ENCODE assay signal across 11 cellular contexts in genomic region chr5:119357815-119358559, GRCh38. TPM values are rescaled to one million over a fixed set of nuclear protein-coding genes. Genes with fewer than 3 reads are reported as not detected.
DNase-seq lines count a peak whose midpoint lies in the region; ATAC-seq and TF ChIP-seq lines count a peak whose summit lies in the region.
"Had no signal": no experiment of that assay in that cellular context is flagged by ENCODE, and none has a peak within 500 bp of the region (broad histone marks: within the 10 kb centered on the region; RNA-seq: fewer than 3 reads in every experiment).

No MANE protein-coding gene starts in this region.

- H3K36me3 ChIP-seq in BLaER1: peaks cover 20% of the 10 kb centered on the region

- peak overlapping the region; percentile 78; the same call in 1 of the 2 replicates for H3K4me2 ChIP-seq in BLaER1

- POLR2A ChIA-PET in activated naive CD8-positive, alpha-beta T cell treated with anti-CD3 and anti-CD28 coated beads, Interleukin-2, amount 10 ng/mL, durations not matched to agents 7 days and 5 days (lab: Charles Lee): interaction anchor here (0.7 to 3.9 kb wide), 5 partner anchors 12 to 88 kb away, joined by 4 to 32 read pairs (median 7); no protein-coding TSS in a partner anchor

- H3K36me3 Mint-ChIP-seq in activated naive CD8-positive, alpha-beta T cell treated with anti-CD3 and anti-CD28 coated beads, Interleukin-2, amount 10 ng/mL, durations not matched to agents 7 days and 5 days: peaks cover 20% of the 10 kb centered on the region
- no peaks in the 10 kb centered on the region for H3K36me3 Mint-ChIP-seq in nephron progenitor cell (ENCODE audit: low read depth)

- no peak for TF ChIP-seq CTCF in nephron progenitor cell (IDR thresholded peaks at IDR 0.05)

- no peaks in the 10 kb centered on the region for H3K9me3 Mint-ChIP-seq in activated naive CD8-positive, alpha-beta T cell treated with anti-CD3 and anti-CD28 coated beads, Interleukin-2, amount 10 ng/mL, durations not matched to agents 7 days and 5 days
- no peaks in the 10 kb centered on the region for H3K9me3 Mint-ChIP-seq in nephron progenitor cell

- peaks cover 84% of the 10 kb centered on the region for H3K4me1 Mint-ChIP-seq in activated naive CD8-positive, alpha-beta T cell treated with anti-CD3 and anti-CD28 coated beads, Interleukin-2, amount 10 ng/mL, durations not matched to agents 7 days and 5 days
- peaks cover 44% of the 10 kb centered on the region for H3K4me1 Mint-ChIP-seq in nephron progenitor cell

- H3K27ac ChIP-seq in BLaER1: no peak overlapping the region
- H3K27ac ChIP-seq: VCaP had no signal

- peaks cover 14% of the 10 kb centered on the region for H3K9me3 ChIP-seq in BLaER1

- peak overlapping the region; percentile 90 for H3K4me3 Mint-ChIP-seq in activated naive CD8-positive, alpha-beta T cell treated with anti-CD3 and anti-CD28 coated beads, Interleukin-2, amount 10 ng/mL, durations not matched to agents 7 days and 5 days
- H3K4me3 Mint-ChIP-seq in nephron progenitor cell: peak overlapping the region; percentile 19

- H3K9ac ChIP-seq in BLaER1: no peak overlapping the region

- ATAC-seq in activated naive CD8-positive, alpha-beta T cell treated with anti-CD3 and anti-CD28 coated beads, Interleukin-2, amount 10 ng/mL, durations not matched to agents 7 days and 5 days (ENCODE audit: low read depth): no peak
- no peak for ATAC-seq in GM21390 (IDR thresholded peaks at IDR 0.05; ENCODE audit: unreplicated experiment)

- H3K4me3 ChIP-seq in BLaER1: no peak overlapping the region

- H4K20me1 ChIP-seq in BLaER1: peaks cover 74% of the 10 kb centered on the region

- peak overlapping the region; percentile 81 for H3K27ac Mint-ChIP-seq in activated naive CD8-positive, alpha-beta T cell treated with anti-CD3 and anti-CD28 coated beads, Interleukin-2, amount 10 ng/mL, durations not matched to agents 7 days and 5 days
- no peak overlapping the region for H3K27ac Mint-ChIP-seq in nephron progenitor cell

- TF ChIP-seq POLR2A in GM19099 (IDR thresholded peaks at IDR 0.05; ENCODE audit: extremely low read depth, insufficient read length, low read depth): peak; percentile 12

- H3K27me3 Mint-ChIP-seq in activated naive CD8-positive, alpha-beta T cell treated with anti-CD3 and anti-CD28 coated beads, Interleukin-2, amount 10 ng/mL, durations not matched to agents 7 days and 5 days: no peaks in the 10 kb centered on the region
- peaks cover 22% of the 10 kb centered on the region for H3K27me3 Mint-ChIP-seq in nephron progenitor cell (ENCODE audit: low read depth, poor library complexity)

- peaks cover 34% of the 10 kb centered on the region for H3K27me3 ChIP-seq in BLaER1

- DNase-seq in activated naive CD8-positive, alpha-beta T cell treated with anti-CD3 and anti-CD28 coated beads, Interleukin-2, amount 10 ng/mL, durations not matched to agents 7 days and 5 days: no peak
- DNase-seq in nephron progenitor cell: no peak
- no peak for DNase-seq in germinal center (ENCODE audit: low spot score)
- DNase-seq in GF-D8 (lab: John Stamatoyannopoulos, UW): no peak
- DNase-seq in retina: no peak
- DNase-seq: Calu3, NCI-H2227 treated with DMSO at 0.1 percent for 48 hours had no signal

- peaks cover 58% of the 10 kb centered on the region for H3K4me1 ChIP-seq in BLaER1

RNA-seq across cellular contexts. Expression of gene TNFAIP8, which starts 2.2 kb away (rescaled TPM):
- total RNA-seq in activated naive CD8-positive, alpha-beta T cell treated with anti-CD3 and anti-CD28 coated beads, Interleukin-2, amount 10 ng/mL, durations not matched to agents 7 days and 5 days: 100 to 1,000 TPM; 121 to 122 TPM
